ENCODE assay signal across 40 cellular contexts in the genomic region with DNA sequence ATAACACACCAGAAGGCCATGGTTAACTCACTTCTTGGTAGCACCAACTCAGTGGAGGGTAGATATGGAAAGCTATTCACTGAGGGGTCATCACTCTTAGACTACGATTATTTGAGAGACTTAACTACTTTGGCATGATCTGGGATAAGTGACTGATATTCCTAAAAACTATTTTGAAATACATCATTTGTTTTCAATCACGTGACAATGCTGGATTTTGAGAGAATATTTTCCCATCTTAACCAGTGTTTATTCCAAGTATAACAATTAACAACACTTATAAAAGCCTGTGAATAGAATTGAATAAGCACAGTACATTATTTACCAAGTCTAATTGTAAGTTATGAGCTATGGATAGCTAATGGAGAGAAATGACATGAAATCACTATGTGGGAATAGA. TPM values are rescaled to one million over a fixed set of nuclear protein-coding genes. Genes with fewer than 3 reads are reported as not detected.
"Had no signal": no experiment of that assay in that cellular context is flagged by ENCODE, and none has a peak within 500 bp of the region (broad histone marks: within the 10 kb centered on the region; RNA-seq: fewer than 3 reads in every experiment).

No MANE protein-coding gene starts in this region.

- ATAC-seq: activated naive CD4-positive, alpha-beta T cell treated with anti-CD3 and anti-CD28 coated beads, Interleukin-2, amount 50 U/mL, for 72 hours; activated naive CD8-positive, alpha-beta T cell treated with anti-CD3 and anti-CD28 coated beads, Interleukin-2, amount 50 U/mL, for 24 hours; activated T-cell treated with anti-CD3 and anti-CD28 coated beads, Interleukin-2, amount 50 U/mL, for 4 hours; activated T-cell treated with anti-CD3 and anti-CD28 coated beads, Interleukin-2, amount 50 U/mL, for 72 hours; activated T-helper 17 cell treated with anti-CD3 and anti-CD28 coated beads, Interleukin-2, amount 50 U/mL, for 72 hours; body of pancreas had no signal

- DNase-seq: activated effector memory CD4-positive, alpha-beta T cell treated with anti-CD3 and anti-CD28 coated beads, Interleukin-2, amount 50 U/mL, for 16 hours; activated effector memory CD4-positive, alpha-beta T cell treated with Interleukin-2 at 50 U/mL for 16 hours; activated gamma-delta T cell; activated gamma-delta T cell treated with Interleukin-2 at 50 U/mL for 16 hours; activated naive CD4-positive, alpha-beta T cell; activated naive CD4-positive, alpha-beta T cell treated with anti-CD3 and anti-CD28 coated beads for 36 hours; activated naive CD4-positive, alpha-beta T cell treated with anti-CD3 and anti-CD28 coated beads, Interleukin-2, amount 10 ng/mL, durations not matched to agents 7 days and 5 days; activated naive CD4-positive, alpha-beta T cell treated with anti-CD3 and anti-CD28 coated beads, Interleukin-2, amount 50 U/mL, for 16 hours; activated naive CD4-positive, alpha-beta T cell treated with Interleukin-2 at 50 U/mL for 16 hours; activated naive CD8-positive, alpha-beta T cell treated with anti-CD3 and anti-CD28 coated beads for 36 hours; activated naive CD8-positive, alpha-beta T cell treated with anti-CD3 and anti-CD28 coated beads, Interleukin-2, amount 10 ng/mL, durations not matched to agents 7 days and 5 days; activated naive CD8-positive, alpha-beta T cell treated with anti-CD3 and anti-CD28 coated beads, Interleukin-2, amount 50 U/mL, for 24 hours; activated T-cell treated with anti-CD3 and anti-CD28 coated beads, Interleukin-2, amount 50 U/mL, for 1 hour; activated T-cell treated with anti-CD3 and anti-CD28 coated beads, Interleukin-2, amount 50 U/mL, for 24 hours; activated T-cell treated with anti-CD3 and anti-CD28 coated beads, Interleukin-2, amount 50 U/mL, for 4 hours; activated T-cell treated with anti-CD3 and anti-CD28 coated beads, Interleukin-2, amount 50 U/mL, for 48 hours; activated T-cell treated with anti-CD3 and anti-CD28 coated beads, Interleukin-2, amount 50 U/mL, for 72 hours; adrenal gland; amniotic stem cell; amygdala; anterior cingulate cortex; aorta; body of pancreas; brain microvascular endothelial cell; caudate nucleus; central memory CD4-positive, alpha-beta T cell; cerebellar nuclear complex had no signal

- H3K9me3 ChIP-seq: adrenal gland, body of pancreas had no signal

- H3K27ac ChIP-seq: adrenal gland, ascending aorta, body of pancreas, brain microvascular endothelial cell, breast epithelium, cardiac muscle cell had no signal

- FAIRE-seq: astrocyte, bronchial epithelial cell had no signal

- H3K4me1 ChIP-seq: adrenal gland, ascending aorta, body of pancreas, breast epithelium had no signal

- H3K36me3 ChIP-seq: adrenal gland, ascending aorta, brain microvascular endothelial cell, breast epithelium, cardiac muscle cell had no signal

- H3K4me3 ChIP-seq: adrenal gland, ascending aorta, body of pancreas, breast epithelium, cardiac muscle cell had no signal

- H3K27me3 ChIP-seq: adrenal gland, ascending aorta, body of pancreas, brain microvascular endothelial cell, breast epithelium, cardiac muscle cell had no signal

RNA-seq across cellular contexts. Expression of a gene that starts 22.4 kb away (rescaled TPM):
- total RNA-seq: activated naive CD4-positive, alpha-beta T cell treated with anti-CD3 and anti-CD28 coated beads for 36 hours; activated naive CD4-positive, alpha-beta T cell treated with anti-CD3 and anti-CD28 coated beads, Interleukin-2, amount 50 U/mL, for 72 hours; activated naive CD8-positive, alpha-beta T cell treated with anti-CD3 and anti-CD28 coated beads for 36 hours; activated naive CD8-positive, alpha-beta T cell treated with anti-CD3 and anti-CD28 coated beads, Interleukin-2, amount 10 ng/mL, durations not matched to agents 7 days and 5 days; activated T-cell treated with anti-CD3 and anti-CD28 coated beads, Interleukin-2, amount 50 U/mL, for 4 hours; activated T-cell treated with anti-CD3 and anti-CD28 coated beads, Interleukin-2, amount 50 U/mL, for 72 hours; activated T-helper 1 cell treated with anti-CD3 and anti-CD28 coated beads, Interleukin-12 subunit alpha, Interleukin-12 subunit beta, Interleukin-2, Interleukin-4 antibody, amounts not matched to agents 30 ng/mL and 10 ng/mL and 1 ng/mL, durations not matched to agents 14 hours and 24 hours and 36 hours; activated T-helper 17 cell treated with anti-CD3 and anti-CD28 coated beads, Interleukin-2, amount 50 U/mL, for 72 hours; activated T-helper 2 cell treated with anti-CD3 and anti-CD28 coated beads, Interferon-gamma antibody, Interleukin-2, Interleukin-4, amounts not matched to agents 10 μg/mL and 5 μg/mL and 100 μg/mL, durations not matched to agents 14 hours and 24 hours and 36 hours; adrenal gland; aorta; ascending aorta; astrocyte; body of pancreas; breast epithelium; bronchial epithelial cell; cardiac muscle cell; cardiac septum; cerebellum; chondrocyte had no signal
- polyA plus RNA-seq: adipose tissue, adrenal gland, aorta, cardiac muscle cell had no signal
